10 cellular contexts compared by ENCODE assay signal in genomic region chr19:2454199-2454961, GRCh38. TPM values are rescaled to one million over a fixed set of nuclear protein-coding genes. Genes with fewer than 3 reads are reported as not detected.
DNase-seq lines count a peak whose midpoint lies in the region; ATAC-seq and TF ChIP-seq lines count a peak whose summit lies in the region.
"Had no signal": no experiment of that assay in that cellular context is flagged by ENCODE, and none has a peak within 500 bp of the region (broad histone marks: within the 10 kb centered on the region; RNA-seq: fewer than 3 reads in every experiment).

No MANE protein-coding gene starts in this region.

- DNase-seq in CD8-positive, alpha-beta T cell = no peak
- DNase-seq in HAP-1 (ENCODE audit: low spot score in 2 of 2) = no peak
- DNase-seq in activated T-helper 2 cell treated with anti-CD3 and anti-CD28 coated beads, Interferon-gamma antibody, Interleukin-2, Interleukin-4, amounts not matched to agents 10 μg/mL and 5 μg/mL and 100 μg/mL, durations not matched to agents 14 hours and 24 hours and 36 hours (ENCODE audit: low spot score) = no peak
- DNase-seq in natural killer cell = no peak
- no peak for DNase-seq in NCI-H2029 treated with DMSO at 0.1 percent for 48 hours (lab: John Stamatoyannopoulos, UW)
- DNase-seq: activated effector memory CD4-positive, alpha-beta T cell treated with Interleukin-2 at 50 U/mL for 16 hours; dorsolateral prefrontal cortex; T1000 had no signal

- no peak overlapping the region for H3K27ac ChIP-seq in CD8-positive, alpha-beta T cell (ENCODE audit: low read depth, low read length)
- H3K27ac ChIP-seq: dorsolateral prefrontal cortex had no signal

- H3K9me3 ChIP-seq in CD8-positive, alpha-beta T cell (ENCODE audit: low read length) = no peaks in the 10 kb centered on the region
- H3K9me3 ChIP-seq in HAP-1 = no peaks in the 10 kb centered on the region

- peak overlapping the region; percentile 62 for H3K27ac Mint-ChIP-seq in CD8-positive, alpha-beta T cell
- H3K27ac Mint-ChIP-seq in activated T-helper 2 cell treated with anti-CD3 and anti-CD28 coated beads, Interferon-gamma antibody, Interleukin-2, Interleukin-4, amounts not matched to agents 10 μg/mL and 5 μg/mL and 100 μg/mL, durations not matched to agents 14 hours and 24 hours and 36 hours = peak overlapping the region; percentile 79
- H3K27ac Mint-ChIP-seq in natural killer cell = peak overlapping the region; percentile 84 to 91

- H3K9me3 Mint-ChIP-seq in CD8-positive, alpha-beta T cell = no peaks in the 10 kb centered on the region
- H3K9me3 Mint-ChIP-seq in activated T-helper 2 cell treated with anti-CD3 and anti-CD28 coated beads, Interferon-gamma antibody, Interleukin-2, Interleukin-4, amounts not matched to agents 10 μg/mL and 5 μg/mL and 100 μg/mL, durations not matched to agents 14 hours and 24 hours and 36 hours = no peaks in the 10 kb centered on the region
- no peaks in the 10 kb centered on the region for H3K9me3 Mint-ChIP-seq in natural killer cell

- peaks cover 15% of the 10 kb centered on the region for H3K4me1 Mint-ChIP-seq in CD8-positive, alpha-beta T cell (ENCODE audit: low read depth)
- peaks cover 17% of the 10 kb centered on the region for H3K4me1 Mint-ChIP-seq in activated T-helper 2 cell treated with anti-CD3 and anti-CD28 coated beads, Interferon-gamma antibody, Interleukin-2, Interleukin-4, amounts not matched to agents 10 μg/mL and 5 μg/mL and 100 μg/mL, durations not matched to agents 14 hours and 24 hours and 36 hours (ENCODE audit: low read depth)
- H3K4me1 Mint-ChIP-seq in natural killer cell = peaks cover 0 to 20% of the 10 kb centered on the region in 2 donors

- H3K4me3 ChIP-seq in CD8-positive, alpha-beta T cell (ENCODE audit: low read depth, low read length) = no peak overlapping the region
- H3K4me3 ChIP-seq in HAP-1 = peak overlapping the region; percentile 92; the same call in 1 of the 2 replicates

- POLR2A ChIA-PET in CD8-positive, alpha-beta T cell (lab: Charles Lee) = interaction anchor here (0.6 to 4.8 kb wide), 2 partner anchors 22 to 406 kb away, joined by 3 to 43 read pairs; partner anchors contain the start of gene GADD45B

- H3K27me3 ChIP-seq in CD8-positive, alpha-beta T cell (ENCODE audit: insufficient read depth, low read length) = no peaks in the 10 kb centered on the region
- no peaks in the 10 kb centered on the region for H3K27me3 ChIP-seq in HAP-1 (ENCODE audit: low read depth)
- H3K27me3 ChIP-seq: dorsolateral prefrontal cortex had no signal

- H3K4me3 Mint-ChIP-seq in CD8-positive, alpha-beta T cell = peak overlapping the region; percentile 83
- H3K4me3 Mint-ChIP-seq in activated T-helper 2 cell treated with anti-CD3 and anti-CD28 coated beads, Interferon-gamma antibody, Interleukin-2, Interleukin-4, amounts not matched to agents 10 μg/mL and 5 μg/mL and 100 μg/mL, durations not matched to agents 14 hours and 24 hours and 36 hours (ENCODE audit: low read depth) = peak overlapping the region; percentile 83
- H3K4me3 Mint-ChIP-seq in natural killer cell = peak overlapping the region; percentile 78

- CTCF ChIA-PET in CD8-positive, alpha-beta T cell (lab: Charles Lee) = interaction anchor here (0.8 to 1.4 kb wide), 2 partner anchors 19 to 63 kb away, joined by 3 read pairs; no protein-coding TSS in a partner anchor

- no peaks in the 10 kb centered on the region for H3K27me3 Mint-ChIP-seq in CD8-positive, alpha-beta T cell (ENCODE audit: low read depth)
- no peaks in the 10 kb centered on the region for H3K27me3 Mint-ChIP-seq in activated T-helper 2 cell treated with anti-CD3 and anti-CD28 coated beads, Interferon-gamma antibody, Interleukin-2, Interleukin-4, amounts not matched to agents 10 μg/mL and 5 μg/mL and 100 μg/mL, durations not matched to agents 14 hours and 24 hours and 36 hours (ENCODE audit: low read depth)
- no peaks in the 10 kb centered on the region for H3K27me3 Mint-ChIP-seq in natural killer cell (ENCODE audit: low read depth in 2 of 2)

- in situ Hi-C loops in HAP-1 (cut with MboI; ENCODE audit: low sequenced_read_pairs) = no loop called here

- intact Hi-C loops in CD8-positive, alpha-beta T cell (cut with DNase I, micrococcal nuclease) = no loop called here
- intact Hi-C loops in activated T-helper 2 cell treated with anti-CD3 and anti-CD28 coated beads, Interferon-gamma antibody, Interleukin-2, Interleukin-4, amounts not matched to agents 10 μg/mL and 5 μg/mL and 100 μg/mL, durations not matched to agents 14 hours and 24 hours and 36 hours (cut with micrococcal nuclease) = no loop called here
- intact Hi-C loops in natural killer cell (cut with micrococcal nuclease) = no loop called here

- no peak for TF ChIP-seq CTCF in CD8-positive, alpha-beta T cell (IDR thresholded peaks at IDR 0.05)
- TF ChIP-seq CTCF in natural killer cell (IDR thresholded peaks at IDR 0.05) = no peak

- H3K36me3 ChIP-seq in CD8-positive, alpha-beta T cell (ENCODE audit: insufficient read depth, low read length) = no peaks in the 10 kb centered on the region
- H3K36me3 ChIP-seq in HAP-1 (replicated peaks) = peaks cover 8% of the 10 kb centered on the region

- H3K4me1 ChIP-seq in CD8-positive, alpha-beta T cell (ENCODE audit: insufficient read depth, low read length) = peaks cover 14% of the 10 kb centered on the region
- H3K4me1 ChIP-seq in HAP-1 = peaks cover 12% of the 10 kb centered on the region

- ATAC-seq in CD8-positive, alpha-beta T cell = no peak
- ATAC-seq in natural killer cell (no peak), HG03025 (IDR thresholded peaks at IDR 0.05; ENCODE audit: low FRiP score, unreplicated experiment) (no peak), GM21390 (IDR thresholded peaks at IDR 0.05; ENCODE audit: unreplicated experiment) (no peak)

- peaks cover 3% of the 10 kb centered on the region for H3K36me3 Mint-ChIP-seq in CD8-positive, alpha-beta T cell
- H3K36me3 Mint-ChIP-seq in activated T-helper 2 cell treated with anti-CD3 and anti-CD28 coated beads, Interferon-gamma antibody, Interleukin-2, Interleukin-4, amounts not matched to agents 10 μg/mL and 5 μg/mL and 100 μg/mL, durations not matched to agents 14 hours and 24 hours and 36 hours (ENCODE audit: low read depth) = peaks cover 24% of the 10 kb centered on the region
- H3K36me3 Mint-ChIP-seq in natural killer cell = no peaks in the 10 kb centered on the region

RNA-seq across cellular contexts. Expression of gene LMNB2, which starts 2.4 kb away (rescaled TPM):
- total RNA-seq in CD8-positive, alpha-beta T cell = 10 to 100 TPM; 13.5 to 15.9 TPM
- 111 and 115 TPM in 2 replicates for total RNA-seq in activated T-helper 2 cell treated with anti-CD3 and anti-CD28 coated beads, Interferon-gamma antibody, Interleukin-2, Interleukin-4, amounts not matched to agents 10 μg/mL and 5 μg/mL and 100 μg/mL, durations not matched to agents 14 hours and 24 hours and 36 hours
- total RNA-seq in natural killer cell = 10 to 100 TPM; 12.0 to 23.7 (median 19.3) TPM

RNA-seq across cellular contexts. Expression of gene GADD45B, which starts 21.5 kb away (rescaled TPM):
- total RNA-seq in CD8-positive, alpha-beta T cell = 100 to 1,000 TPM; 441 to 446 TPM
- 90.7 and 95.2 TPM in 2 replicates for total RNA-seq in activated T-helper 2 cell treated with anti-CD3 and anti-CD28 coated beads, Interferon-gamma antibody, Interleukin-2, Interleukin-4, amounts not matched to agents 10 μg/mL and 5 μg/mL and 100 μg/mL, durations not matched to agents 14 hours and 24 hours and 36 hours
- 100 to 1,000 TPM; 198 to 247 (median 212) TPM for total RNA-seq in natural killer cell

RNA-seq across cellular contexts. Expression of gene TIMM13, which starts 27.0 kb away (rescaled TPM):
- 10 to 100 TPM; 21.5 to 24.4 TPM for total RNA-seq in CD8-positive, alpha-beta T cell
- 139 and 145 TPM in 2 replicates for total RNA-seq in activated T-helper 2 cell treated with anti-CD3 and anti-CD28 coated beads, Interferon-gamma antibody, Interleukin-2, Interleukin-4, amounts not matched to agents 10 μg/mL and 5 μg/mL and 100 μg/mL, durations not matched to agents 14 hours and 24 hours and 36 hours
- 10 to 100 TPM; 24.7 to 30.4 (median 25.1) TPM for total RNA-seq in natural killer cell
